ENCODE assay signal across 24 cellular contexts in genomic region chr18:40911041-40911440, GRCh38.
DNase-seq lines count a peak whose midpoint lies in the region; ATAC-seq, FAIRE-seq and TF ChIP-seq lines count a peak whose summit lies in the region.
"Had no signal": no experiment of that assay in that cellular context is flagged by ENCODE, and none has a peak within 500 bp of the region (broad histone marks: within the 10 kb centered on the region; RNA-seq: fewer than 3 reads in every experiment).

No MANE protein-coding gene starts in this region.

- peaks cover 7% of the 10 kb centered on the region for H3K4me1 Mint-ChIP-seq in endodermal cell
- H3K4me1 Mint-ChIP-seq: CD14-positive monocyte; CD8-positive, alpha-beta memory T cell; H9; IgD-negative memory B cell had no signal

- H4K20me1 ChIP-seq in GM23248 (ENCODE audit: insufficient read depth) (no peaks in the 10 kb centered on the region), PC-3 (ENCODE audit: low read length) (no peaks in the 10 kb centered on the region), keratinocyte (ENCODE audit: control insufficient read depth, extremely low read depth, insufficient read depth, low read length) (no peaks in the 10 kb centered on the region)

- H3K4me2 ChIP-seq in GM23248 (ENCODE audit: unreplicated experiment) (no peak overlapping the region), PC-3 (ENCODE audit: low read length) (peak overlapping the region; percentile 44; the same call in 1 of the 2 replicates), keratinocyte (ENCODE audit: control insufficient read depth, extremely low read depth, insufficient read depth, low read depth, low read length) (no peak overlapping the region)

- H3K27me3 ChIP-seq in GM23248 (replicated peaks; ENCODE audit: insufficient read depth), result no peaks in the 10 kb centered on the region
- no peaks in the 10 kb centered on the region for H3K27me3 ChIP-seq in PC-3 (ENCODE audit: low read length)
- no peaks in the 10 kb centered on the region for H3K27me3 ChIP-seq in keratinocyte (ENCODE audit: control insufficient read depth, extremely low read depth, insufficient read depth, low read length)
- no peaks in the 10 kb centered on the region for H3K27me3 ChIP-seq in endodermal cell (ENCODE audit: control insufficient read depth, insufficient read depth, low read length, poor library complexity, severe bottlenecking)
- H3K27me3 ChIP-seq: BE2C, SJCRH30 had no signal

- no peaks in the 10 kb centered on the region for H3K36me3 Mint-ChIP-seq in endodermal cell (ENCODE audit: low read depth)
- H3K36me3 Mint-ChIP-seq: CD14-positive monocyte; CD8-positive, alpha-beta memory T cell; IgD-negative memory B cell had no signal

- CTCF ChIA-PET in PC-3 (lab: Charles Lee), result no interaction called here

- H3K9me3 Mint-ChIP-seq in endodermal cell, result no peaks in the 10 kb centered on the region
- H3K9me3 Mint-ChIP-seq: H9, HFFc6 had no signal

- H3K9me2 ChIP-seq in GM23248 (ENCODE audit: insufficient read depth) (no peaks in the 10 kb centered on the region), PC-3 (replicated peaks; ENCODE audit: low read length) (no peaks in the 10 kb centered on the region)

- in situ Hi-C loops in GM23248 (cut with MboI) (no loop called here), KBM-7 (cut with MboI; ENCODE audit: low pct_unique_long_range_greater_than_20kb, low sequenced_read_pairs) (no loop called here)

- no TSS peak for BruUV-seq in PC-3 (replicated peaks; lab: Mats Ljungman, UMichigan)

- peaks cover 5% of the 10 kb centered on the region; the same call in 1 of the 2 replicates for H3K4me1 ChIP-seq in GM23248 (ENCODE audit: insufficient read depth)
- H3K4me1 ChIP-seq in PC-3 (ENCODE audit: insufficient read depth, low read length), result peaks cover 13% of the 10 kb centered on the region
- no peaks in the 10 kb centered on the region for H3K4me1 ChIP-seq in keratinocyte (ENCODE audit: control insufficient read depth, extremely low read depth, insufficient read depth, low read length)
- peaks cover 2% of the 10 kb centered on the region for H3K4me1 ChIP-seq in endodermal cell (ENCODE audit: control insufficient read depth, insufficient read depth, low read length)
- H3K4me1 ChIP-seq: BE2C had no signal

- H3K27ac Mint-ChIP-seq in endodermal cell, result no peak overlapping the region
- H3K27ac Mint-ChIP-seq: CD14-positive monocyte; CD8-positive, alpha-beta memory T cell; H9; HFFc6; IgD-negative memory B cell had no signal

- dilution Hi-C loops in keratinocyte (cut with MboI; ENCODE audit: extremely low pct_ligation_motif_present, low sequenced_read_pairs), result no loop called here

- DNase-seq in GM23248 (no peak), PC-3 (peak; percentile 49), keratinocyte (ENCODE audit: low read depth, low spot score) (no peak), endodermal cell (no peak), KBM-7 (no peak)
- DNase-seq in stimulated activated CD4-positive, alpha-beta T cell treated with anti-CD3 and anti-CD28 coated beads, Interleukin-2, amount 100 ng/mL, for 48 hours, result no peak
- DNase-seq: BE2C; CD8-positive, alpha-beta memory T cell; DMS79 treated with DMSO at 0.1 percent for 48 hours; H9; HFFc6; NCI-H1092 treated with DMSO at 0.1 percent for 48 hours; NCI-H1436; NCI-H187; NCI-H2171 treated with DMSO at 0.1 percent for 48 hours; NCI-H524; NCI-H748 treated with DMSO at 0.1 percent for 48 hours; SJCRH30 had no signal

- H3K9me3 ChIP-seq in GM23248 (ENCODE audit: low read depth), result no peaks in the 10 kb centered on the region
- no peaks in the 10 kb centered on the region for H3K9me3 ChIP-seq in PC-3 (ENCODE audit: low read length)
- H3K9me3 ChIP-seq in keratinocyte (ENCODE audit: control insufficient read depth, low read depth, low read length), result no peaks in the 10 kb centered on the region
- H3K9me3 ChIP-seq in endodermal cell (ENCODE audit: control insufficient read depth, low read length), result no peaks in the 10 kb centered on the region
- H3K9me3 ChIP-seq: BE2C, SJCRH30 had no signal

- H3K4me3 ChIP-seq in GM23248 (no peak overlapping the region), PC-3 (ENCODE audit: low read length) (no peak overlapping the region), keratinocyte (ENCODE audit: control insufficient read depth in 2 of 3, extremely low read depth in 1 of 3, insufficient read depth in 2 of 3, low read depth in 1 of 3, low read length in 3 of 3) (no peak overlapping the region), endodermal cell (ENCODE audit: low read length) (no peak overlapping the region)
- H3K4me3 ChIP-seq: SJCRH30 had no signal

- no peak overlapping the region for H3K4me3 Mint-ChIP-seq in endodermal cell
- H3K4me3 Mint-ChIP-seq: CD14-positive monocyte; CD8-positive, alpha-beta memory T cell; H9; HFFc6; IgD-negative memory B cell had no signal

- FAIRE-seq in keratinocyte (lab: Jason Lieb, UNC), result no peak
- FAIRE-seq: GM12892 had no signal

- intact Hi-C loops in PC-3 (cut with micrococcal nuclease), result loop anchor here (2.0 kb wide), 1 partner anchor 36 kb away; no protein-coding TSS in a partner anchor

- H3K9ac ChIP-seq in GM23248 (no peak overlapping the region), PC-3 (ENCODE audit: low read length) (peak overlapping the region; percentile 66), keratinocyte (ENCODE audit: control insufficient read depth, extremely low read depth, insufficient read depth, low read length) (no peak overlapping the region), endodermal cell (ENCODE audit: extremely low read depth, low read length, poor library complexity, severe bottlenecking) (no peak overlapping the region)

- H3K27me3 Mint-ChIP-seq in endodermal cell (ENCODE audit: insufficient read depth), result no peaks in the 10 kb centered on the region
- H3K27me3 Mint-ChIP-seq: IgD-negative memory B cell had no signal

- no peak for TF ChIP-seq CTCF in PC-3 (conservative IDR thresholded peaks at IDR 0.05; ENCODE audit: low read depth, low read length)
- no peak for TF ChIP-seq CTCF in keratinocyte (optimal IDR thresholded peaks at IDR 0.05 in 1 of 3, IDR thresholded peaks at IDR 0.05 in 1 of 3, conservative IDR thresholded peaks at IDR 0.05 in 1 of 3; ENCODE audit: extremely low read depth in 1 of 3, insufficient read depth in 2 of 3, low read length in 3 of 3)
- no peak for TF ChIP-seq CTCF in endodermal cell (conservative IDR thresholded peaks at IDR 0.05)

- H3K27ac ChIP-seq in GM23248 (peak overlapping the region; percentile 30; the same call in 1 of the 2 replicates), PC-3 (ENCODE audit: low read length) (peak overlapping the region; percentile 93), keratinocyte (ENCODE audit: control insufficient read depth, insufficient read depth, low read length) (peak overlapping the region; percentile 76), endodermal cell (ENCODE audit: low read depth, low read length) (no peak overlapping the region)
- H3K27ac ChIP-seq: SJCRH30 had no signal

- no peaks in the 10 kb centered on the region for H3K79me2 ChIP-seq in GM23248 (ENCODE audit: insufficient read depth)
- H3K79me2 ChIP-seq in PC-3 (ENCODE audit: low read length), result no peaks in the 10 kb centered on the region
- H3K79me2 ChIP-seq in keratinocyte (ENCODE audit: control insufficient read depth, insufficient read depth, low read length), result no peaks in the 10 kb centered on the region

- H3F3A ChIP-seq in GM23248 (ENCODE audit: insufficient read depth) (no peaks in the 10 kb centered on the region), PC-3 (ENCODE audit: low read length, unreplicated experiment) (no peaks in the 10 kb centered on the region)

- H2AFZ ChIP-seq in GM23248, result peak overlapping the region; percentile 71
- 0 out of 2 replicates have a peak overlapping the region, but pooled peaks have one; percentile 22 for H2AFZ ChIP-seq in PC-3 (ENCODE audit: low read length)
- no peak overlapping the region for H2AFZ ChIP-seq in keratinocyte (ENCODE audit: control insufficient read depth, low read length)

- 77 to 80% methylated on average over 3 of the region's 3 CpGs for WGBS in GM23248 (ENCODE audit: low coverage in 1 of 2, low lambda C conversion rate in 2 of 2, missing lambda C conversion rate in 2 of 2), 2 experiments
- WGBS in endodermal cell (ENCODE audit: insufficient coverage in 1 of 2, insufficient read length in 1 of 2), 2 experiments, result 96 to 100% methylated on average over 2 of the region's 3 CpGs

- H3K9me1 ChIP-seq in keratinocyte (ENCODE audit: control insufficient read depth, extremely low read depth, insufficient read depth, low read length), result no peaks in the 10 kb centered on the region

- POLR2A ChIA-PET in PC-3 (lab: Charles Lee; ENCODE audit: unreplicated experiment), result no interaction called here

- peak; percentile 88 for ATAC-seq in PC-3
- ATAC-seq in HG03025 (IDR thresholded peaks at IDR 0.05; ENCODE audit: low FRiP score, unreplicated experiment), result no peak
- ATAC-seq: Right ventricle myocardium inferior, SK-N-SH treated with all-trans-retinoic acid at 6 μM for 48 hours had no signal

- no peaks in the 10 kb centered on the region for H3K36me3 ChIP-seq in GM23248 (ENCODE audit: low read depth)
- no peaks in the 10 kb centered on the region for H3K36me3 ChIP-seq in PC-3 (ENCODE audit: low read depth, low read length)
- no peaks in the 10 kb centered on the region for H3K36me3 ChIP-seq in keratinocyte (ENCODE audit: control insufficient read depth in 2 of 2, extremely low read depth in 1 of 2, insufficient read depth in 2 of 2, low read length in 2 of 2)
- no peaks in the 10 kb centered on the region for H3K36me3 ChIP-seq in endodermal cell (ENCODE audit: control insufficient read depth, insufficient read depth, low read length)
- H3K36me3 ChIP-seq: BE2C, SJCRH30 had no signal
